ENCODE assay signal across 1 cellular context in the genomic region with DNA sequence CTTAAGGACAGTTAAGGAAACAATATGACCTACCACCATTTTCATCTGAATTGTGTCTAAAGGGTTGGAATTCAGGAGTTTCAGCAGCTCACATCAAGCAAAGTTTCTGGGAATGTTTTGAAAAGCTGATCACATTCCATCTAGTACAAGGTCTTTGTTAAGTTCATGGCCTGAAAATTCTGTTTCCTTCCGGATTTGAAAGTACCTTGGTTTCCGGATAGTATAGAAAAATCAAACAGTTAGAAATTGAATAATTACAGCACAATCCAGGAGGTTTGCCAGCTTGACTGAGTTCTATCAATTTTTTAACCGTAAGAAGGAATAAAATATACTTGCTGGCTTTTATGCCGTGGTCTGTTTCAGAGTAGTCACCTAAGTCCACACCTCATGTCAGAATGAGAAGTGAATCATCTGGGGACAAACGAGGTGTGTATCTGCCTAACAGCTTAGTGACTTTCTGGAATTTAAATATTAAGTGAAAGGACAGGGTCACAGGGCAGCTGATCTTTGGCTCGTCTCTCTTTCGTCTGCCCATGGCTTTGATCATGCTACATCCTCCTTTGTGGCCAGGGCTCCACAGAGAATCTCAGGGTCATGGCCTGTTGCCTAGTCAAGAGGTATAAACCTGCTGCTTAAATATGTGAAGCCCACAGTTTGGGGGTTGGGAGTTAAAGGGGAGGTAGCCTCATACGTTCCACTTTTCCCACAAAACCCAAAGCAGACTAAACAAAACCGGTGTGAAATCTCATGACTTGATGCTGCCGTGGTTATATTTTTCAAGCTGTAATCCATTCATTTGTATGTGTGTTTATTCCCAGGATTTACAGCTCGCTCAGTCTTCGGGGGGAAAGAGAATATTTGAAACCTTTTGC.
TF ChIP-seq lines count a peak whose summit lies in the region.

No MANE protein-coding gene starts in this region.

TF ChIP-seq in SK-N-SH treated with all-trans-retinoic acid at 6 μM for 48 hours, 23 proteins besides CTCF, POLR2A, EP300 and RAD21 (continued from another document):
- TF ChIP-seq ZNF70 (CRISPR knock-in tag; IDR thresholded peaks at IDR 0.05) (no peak), RARB (CRISPR knock-in tag; IDR thresholded peaks at IDR 0.05) (no peak), ISL1 (CRISPR knock-in tag; IDR thresholded peaks at IDR 0.05) (no peak), GLIS3 (CRISPR knock-in tag; IDR thresholded peaks at IDR 0.05) (no peak)
- TF ChIP-seq, protein P1, sequence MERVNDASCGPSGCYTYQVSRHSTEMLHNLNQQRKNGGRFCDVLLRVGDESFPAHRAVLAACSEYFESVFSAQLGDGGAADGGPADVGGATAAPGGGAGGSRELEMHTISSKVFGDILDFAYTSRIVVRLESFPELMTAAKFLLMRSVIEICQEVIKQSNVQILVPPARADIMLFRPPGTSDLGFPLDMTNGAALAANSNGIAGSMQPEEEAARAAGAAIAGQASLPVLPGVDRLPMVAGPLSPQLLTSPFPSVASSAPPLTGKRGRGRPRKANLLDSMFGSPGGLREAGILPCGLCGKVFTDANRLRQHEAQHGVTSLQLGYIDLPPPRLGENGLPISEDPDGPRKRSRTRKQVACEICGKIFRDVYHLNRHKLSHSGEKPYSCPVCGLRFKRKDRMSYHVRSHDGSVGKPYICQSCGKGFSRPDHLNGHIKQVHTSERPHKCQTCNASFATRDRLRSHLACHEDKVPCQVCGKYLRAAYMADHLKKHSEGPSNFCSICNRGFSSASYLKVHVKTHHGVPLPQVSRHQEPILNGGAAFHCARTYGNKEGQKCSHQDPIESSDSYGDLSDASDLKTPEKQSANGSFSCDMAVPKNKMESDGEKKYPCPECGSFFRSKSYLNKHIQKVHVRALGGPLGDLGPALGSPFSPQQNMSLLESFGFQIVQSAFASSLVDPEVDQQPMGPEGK (CRISPR knock-in tag; IDR thresholded peaks at IDR 0.05; ENCODE audit: borderline replicate concordance): no peak
- TF ChIP-seq, protein P2, sequence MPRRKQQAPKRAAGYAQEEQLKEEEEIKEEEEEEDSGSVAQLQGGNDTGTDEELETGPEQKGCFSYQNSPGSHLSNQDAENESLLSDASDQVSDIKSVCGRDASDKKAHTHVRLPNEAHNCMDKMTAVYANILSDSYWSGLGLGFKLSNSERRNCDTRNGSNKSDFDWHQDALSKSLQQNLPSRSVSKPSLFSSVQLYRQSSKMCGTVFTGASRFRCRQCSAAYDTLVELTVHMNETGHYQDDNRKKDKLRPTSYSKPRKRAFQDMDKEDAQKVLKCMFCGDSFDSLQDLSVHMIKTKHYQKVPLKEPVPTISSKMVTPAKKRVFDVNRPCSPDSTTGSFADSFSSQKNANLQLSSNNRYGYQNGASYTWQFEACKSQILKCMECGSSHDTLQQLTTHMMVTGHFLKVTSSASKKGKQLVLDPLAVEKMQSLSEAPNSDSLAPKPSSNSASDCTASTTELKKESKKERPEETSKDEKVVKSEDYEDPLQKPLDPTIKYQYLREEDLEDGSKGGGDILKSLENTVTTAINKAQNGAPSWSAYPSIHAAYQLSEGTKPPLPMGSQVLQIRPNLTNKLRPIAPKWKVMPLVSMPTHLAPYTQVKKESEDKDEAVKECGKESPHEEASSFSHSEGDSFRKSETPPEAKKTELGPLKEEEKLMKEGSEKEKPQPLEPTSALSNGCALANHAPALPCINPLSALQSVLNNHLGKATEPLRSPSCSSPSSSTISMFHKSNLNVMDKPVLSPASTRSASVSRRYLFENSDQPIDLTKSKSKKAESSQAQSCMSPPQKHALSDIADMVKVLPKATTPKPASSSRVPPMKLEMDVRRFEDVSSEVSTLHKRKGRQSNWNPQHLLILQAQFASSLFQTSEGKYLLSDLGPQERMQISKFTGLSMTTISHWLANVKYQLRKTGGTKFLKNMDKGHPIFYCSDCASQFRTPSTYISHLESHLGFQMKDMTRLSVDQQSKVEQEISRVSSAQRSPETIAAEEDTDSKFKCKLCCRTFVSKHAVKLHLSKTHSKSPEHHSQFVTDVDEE (CRISPR knock-in tag; IDR thresholded peaks at IDR 0.05): no peak
